ENCODE assay signal across 1 cellular context in the genomic region with DNA sequence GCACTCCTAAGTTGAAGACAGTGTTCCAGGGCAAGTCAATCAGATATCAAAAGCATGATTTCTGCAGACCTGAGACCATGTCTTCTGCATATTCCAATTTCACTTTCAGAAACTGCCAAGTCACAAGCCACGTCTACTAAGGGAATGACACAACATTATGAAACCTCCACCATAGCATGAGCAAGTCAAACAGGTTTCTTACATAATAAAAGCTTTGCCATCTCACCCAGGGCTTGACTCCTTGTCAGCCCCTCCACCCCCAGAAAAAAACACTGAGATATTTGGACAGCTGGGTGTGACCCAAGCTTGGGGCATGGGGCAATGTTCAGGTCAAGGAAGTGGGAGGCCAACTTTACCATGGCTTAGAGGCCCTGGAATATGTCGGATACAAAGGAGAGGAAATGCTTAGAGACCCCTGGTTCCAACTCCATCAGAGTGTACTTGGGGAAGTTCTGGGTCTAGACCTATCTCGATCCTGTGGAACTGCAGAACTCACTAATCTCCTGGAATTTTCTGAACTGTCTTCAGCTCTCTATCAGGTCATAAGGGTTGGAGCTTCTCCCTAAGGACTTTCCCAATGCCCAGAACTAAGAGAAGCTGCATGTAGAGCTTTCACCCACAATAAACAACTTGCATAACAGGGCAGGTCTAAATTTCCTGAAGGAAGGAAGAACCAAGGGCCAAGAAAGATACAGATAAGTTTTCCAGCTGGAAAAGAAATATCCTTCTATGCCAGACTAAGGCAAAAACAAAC.
TF ChIP-seq lines count a peak whose summit lies in the region.

No MANE protein-coding gene starts in this region.

TF ChIP-seq in K562, 482 proteins besides CTCF, POLR2A, EP300 and RAD21 (continued from another document and continues in another):
- TF ChIP-seq ZNF449 (CRISPR knock-in tag; IDR thresholded peaks at IDR 0.05) (peak; percentile 68; the same call in 1 of the 2 replicates), ZNF143 (CRISPR knock-in tag; IDR thresholded peaks at IDR 0.05) (no peak), NR2C1 (IDR thresholded peaks at IDR 0.05) (no peak), NR2C1 (tag; IDR thresholded peaks at IDR 0.05) (peak; percentile 80), BHLHE40 (IDR thresholded peaks at IDR 0.05; ENCODE audit: low read length) (peak; percentile 26; the same call in 1 of the 2 replicates), PYGO2 (tag; IDR thresholded peaks at IDR 0.05) (peak; percentile 77), ZNF584 (CRISPR knock-in tag; IDR thresholded peaks at IDR 0.05; ENCODE audit: low read depth) (peak; percentile 82), PCBP1 (IDR thresholded peaks at IDR 0.05; ENCODE audit: low read depth, low read length, poor library complexity, severe bottlenecking) (no peak), MECOM (CRISPR knock-in tag; IDR thresholded peaks at IDR 0.05) (0 out of 2 replicates have a peak, but pooled peaks have one; percentile 3), ZNF592 (IDR thresholded peaks at IDR 0.05) (peak; percentile 95), HMG20A (CRISPR knock-in tag; conservative IDR thresholded peaks at IDR 0.05) (no peak), ARHGAP35 (IDR thresholded peaks at IDR 0.05; ENCODE audit: partially characterized antibody) (no peak), CBX3 (IDR thresholded peaks at IDR 0.05; ENCODE audit: borderline replicate concordance in 1 of 2, low read length in 2 of 2) (peak in 1 of 2 experiments; percentile 38; a peak in 1 of 3 replicates), CREB5 (CRISPR knock-in tag; IDR thresholded peaks at IDR 0.05) (peak; percentile 15; the same call in 1 of the 2 replicates), ZNF224 (CRISPR knock-in tag; IDR thresholded peaks at IDR 0.05) (no peak), ZC3H11A (IDR thresholded peaks at IDR 0.05; ENCODE audit: low read depth, low read length) (no peak), HSF4 (CRISPR knock-in tag; IDR thresholded peaks at IDR 0.05; ENCODE audit: borderline replicate concordance) (peak; percentile 28; the same call in 1 of the 2 replicates), NR3C1 (CRISPR knock-in tag; IDR thresholded peaks at IDR 0.05) (no peak), KAT2B (IDR thresholded peaks at IDR 0.05; ENCODE audit: low read depth, low read length) (no peak), E2F5 (CRISPR knock-in tag; IDR thresholded peaks at IDR 0.05) (no peak), ZNF239 (CRISPR knock-in tag; IDR thresholded peaks at IDR 0.05) (peak; percentile 60; the same call in 1 of the 2 replicates), CREB1 (IDR thresholded peaks at IDR 0.05) (peak; percentile 54; the same call in 1 of the 2 replicates), CREB1 (CRISPR knock-in tag; IDR thresholded peaks at IDR 0.05) (peak; percentile 21; the same call in 1 of the 2 replicates), MBD2 (IDR thresholded peaks at IDR 0.05; ENCODE audit: borderline replicate concordance, low read depth) (peak; percentile 17; the same call in 1 of the 2 replicates), MAX (CRISPR knock-in tag; IDR thresholded peaks at IDR 0.05) (no peak), ZBTB9 (CRISPR knock-in tag; IDR thresholded peaks at IDR 0.05) (peak; percentile 63; the same call in 1 of the 2 replicates), PTBP1 (IDR thresholded peaks at IDR 0.05; ENCODE audit: low read depth, low read length) (no peak), HDAC2 (IDR thresholded peaks at IDR 0.05) (0 out of 2 replicates have a peak, but pooled peaks have one; percentile 50), NCOR1 (IDR thresholded peaks at IDR 0.05) (0 out of 2 replicates have a peak, but pooled peaks have one; percentile 38), FOXP1 (CRISPR knock-in tag; IDR thresholded peaks at IDR 0.05) (no peak), MAZ (CRISPR knock-in tag; conservative IDR thresholded peaks at IDR 0.05 in 1 of 2, IDR thresholded peaks at IDR 0.05 in 1 of 2) (peak in 1 of 2 experiments; percentile 57; a peak in 1 of 4 replicates), KLF13 (tag; IDR thresholded peaks at IDR 0.05; ENCODE audit: borderline replicate concordance, low read depth) (peak; percentile 60; the same call in 1 of the 2 replicates), EP400 (IDR thresholded peaks at IDR 0.05) (peak; percentile 86), PKNOX1 (IDR thresholded peaks at IDR 0.05) (peak; percentile 69; the same call in 1 of the 2 replicates), ZZZ3 (IDR thresholded peaks at IDR 0.05) (no peak), RCOR1 (IDR thresholded peaks at IDR 0.05; ENCODE audit: borderline replicate concordance in 1 of 2, low read depth in 2 of 2, low read length in 2 of 2) (peak in 1 of 2 experiments; percentile 80; a peak in 1 of 4 replicates), DDX20 (tag; IDR thresholded peaks at IDR 0.05; ENCODE audit: low read depth) (peak; percentile 61; the same call in 1 of the 2 replicates), DMBX1 (CRISPR knock-in tag; IDR thresholded peaks at IDR 0.05; ENCODE audit: borderline replicate concordance) (peak; percentile 67)
- TF ChIP-seq, protein P1, sequence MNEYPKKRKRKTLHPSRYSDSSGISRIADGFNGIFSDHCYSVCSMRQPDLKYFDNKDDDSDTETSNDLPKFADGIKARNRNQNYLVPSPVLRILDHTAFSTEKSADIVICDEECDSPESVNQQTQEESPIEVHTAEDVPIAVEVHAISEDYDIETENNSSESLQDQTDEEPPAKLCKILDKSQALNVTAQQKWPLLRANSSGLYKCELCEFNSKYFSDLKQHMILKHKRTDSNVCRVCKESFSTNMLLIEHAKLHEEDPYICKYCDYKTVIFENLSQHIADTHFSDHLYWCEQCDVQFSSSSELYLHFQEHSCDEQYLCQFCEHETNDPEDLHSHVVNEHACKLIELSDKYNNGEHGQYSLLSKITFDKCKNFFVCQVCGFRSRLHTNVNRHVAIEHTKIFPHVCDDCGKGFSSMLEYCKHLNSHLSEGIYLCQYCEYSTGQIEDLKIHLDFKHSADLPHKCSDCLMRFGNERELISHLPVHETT (CRISPR knock-in tag; conservative IDR thresholded peaks at IDR 0.05 in 1 of 2, IDR thresholded peaks at IDR 0.05 in 1 of 2) = peak in 1 of 2 experiments; percentile 85; a peak in 2 of 4 replicates
- TF ChIP-seq, protein P2, sequence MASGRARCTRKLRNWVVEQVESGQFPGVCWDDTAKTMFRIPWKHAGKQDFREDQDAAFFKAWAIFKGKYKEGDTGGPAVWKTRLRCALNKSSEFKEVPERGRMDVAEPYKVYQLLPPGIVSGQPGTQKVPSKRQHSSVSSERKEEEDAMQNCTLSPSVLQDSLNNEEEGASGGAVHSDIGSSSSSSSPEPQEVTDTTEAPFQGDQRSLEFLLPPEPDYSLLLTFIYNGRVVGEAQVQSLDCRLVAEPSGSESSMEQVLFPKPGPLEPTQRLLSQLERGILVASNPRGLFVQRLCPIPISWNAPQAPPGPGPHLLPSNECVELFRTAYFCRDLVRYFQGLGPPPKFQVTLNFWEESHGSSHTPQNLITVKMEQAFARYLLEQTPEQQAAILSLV (tag; IDR thresholded peaks at IDR 0.05) = peak; percentile 85
- TF ChIP-seq, protein P3, sequence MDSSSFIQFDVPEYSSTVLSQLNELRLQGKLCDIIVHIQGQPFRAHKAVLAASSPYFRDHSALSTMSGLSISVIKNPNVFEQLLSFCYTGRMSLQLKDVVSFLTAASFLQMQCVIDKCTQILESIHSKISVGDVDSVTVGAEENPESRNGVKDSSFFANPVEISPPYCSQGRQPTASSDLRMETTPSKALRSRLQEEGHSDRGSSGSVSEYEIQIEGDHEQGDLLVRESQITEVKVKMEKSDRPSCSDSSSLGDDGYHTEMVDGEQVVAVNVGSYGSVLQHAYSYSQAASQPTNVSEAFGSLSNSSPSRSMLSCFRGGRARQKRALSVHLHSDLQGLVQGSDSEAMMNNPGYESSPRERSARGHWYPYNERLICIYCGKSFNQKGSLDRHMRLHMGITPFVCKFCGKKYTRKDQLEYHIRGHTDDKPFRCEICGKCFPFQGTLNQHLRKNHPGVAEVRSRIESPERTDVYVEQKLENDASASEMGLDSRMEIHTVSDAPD (CRISPR knock-in tag; IDR thresholded peaks at IDR 0.05) = peak; percentile 66; the same call in 1 of the 2 replicates
- TF ChIP-seq, protein P4, sequence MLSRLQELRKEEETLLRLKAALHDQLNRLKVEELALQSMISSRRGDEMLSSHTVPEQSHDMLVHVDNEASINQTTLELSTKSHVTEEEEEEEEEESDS (CRISPR knock-in tag; IDR thresholded peaks at IDR 0.05) = no peak
